ENCODE assay signal across 7 cellular contexts in genomic region chr10:97321032-97321806, GRCh38. TPM values are rescaled to one million over a fixed set of nuclear protein-coding genes. Genes with fewer than 3 reads are reported as not detected.
A peak's percentile ranks its signal among the peaks of the same experiment; 100 is the strongest.
DNase-seq lines count a peak whose midpoint lies in the region; ATAC-seq and TF ChIP-seq lines count a peak whose summit lies in the region.

No MANE protein-coding gene starts in this region.

- H3K4me1 ChIP-seq in KMS-11 (ENCODE audit: low read depth, poor library complexity, severe bottlenecking) = peaks cover 15% of the 10 kb centered on the region
- peaks cover 12 to 18% of the 10 kb centered on the region in 2 donors for H3K4me1 ChIP-seq in naive thymus-derived CD4-positive, alpha-beta T cell (ENCODE audit: control insufficient read depth in 2 of 2, insufficient read depth in 2 of 2, low read length in 2 of 2)

- H3K4me3 Mint-ChIP-seq in naive thymus-derived CD4-positive, alpha-beta T cell = peak overlapping the region; percentile 83 to 96 (median 92)

- peaks cover 20 to 44% (median 36%) of the 10 kb centered on the region in 7 donors for H3K4me1 Mint-ChIP-seq in naive thymus-derived CD4-positive, alpha-beta T cell

- no peaks in the 10 kb centered on the region for H4K20me1 ChIP-seq in KMS-11 (ENCODE audit: insufficient read depth)

- POLR2A ChIA-PET in naive thymus-derived CD4-positive, alpha-beta T cell (lab: Charles Lee) = interaction anchor here (0.6 to 4.9 kb wide), 4 partner anchors 12 to 736 kb away, joined by 4 to 52 read pairs (median 13); partner anchors contain the start of genes ARHGAP19 and FRAT2

- TF ChIP-seq CTCF in KMS-11 (conservative IDR thresholded peaks at IDR 0.05; ENCODE audit: low read depth, low read length) (no peak), epithelial cell of proximal tubule (conservative IDR thresholded peaks at IDR 0.05; ENCODE audit: low read depth, low read length) (no peak)

- H3K36me3 ChIP-seq in KMS-11 (ENCODE audit: insufficient read depth) = no peaks in the 10 kb centered on the region
- no peaks in the 10 kb centered on the region for H3K36me3 ChIP-seq in naive thymus-derived CD4-positive, alpha-beta T cell (ENCODE audit: control insufficient read depth in 2 of 3, insufficient read depth in 3 of 3, low read length in 3 of 3)

- intact Hi-C loops in naive thymus-derived CD4-positive, alpha-beta T cell (cut with micrococcal nuclease) = loop anchor here in 1 of 2 donors (2.0 kb wide), 1 partner anchor 42 kb away; no protein-coding TSS in a partner anchor

- peaks cover 0 to 17% (median 0%) of the 10 kb centered on the region in 5 donors for H3K27me3 Mint-ChIP-seq in naive thymus-derived CD4-positive, alpha-beta T cell

- H3K4me3 ChIP-seq in KMS-11 (IDR thresholded peaks at IDR 0.05; ENCODE audit: insufficient read depth, low read depth, low read length) = no peak overlapping the region
- peak overlapping the region; percentile 77 for H3K4me3 ChIP-seq in epithelial cell of proximal tubule (ENCODE audit: low read depth, low read length)
- H3K4me3 ChIP-seq in naive thymus-derived CD4-positive, alpha-beta T cell (ENCODE audit: low read length) = peak overlapping the region; percentile 72

- peaks cover 0 to 7% (median 0%) of the 10 kb centered on the region in 11 donors for H3K9me3 Mint-ChIP-seq in naive thymus-derived CD4-positive, alpha-beta T cell

- no peak for ATAC-seq in naive thymus-derived CD4-positive, alpha-beta T cell
- ATAC-seq in HG02885 (IDR thresholded peaks at IDR 0.05; ENCODE audit: poor library complexity, unreplicated experiment) (no peak), GM19397 (IDR thresholded peaks at IDR 0.05; ENCODE audit: unreplicated experiment) (no peak)

- peak overlapping the region; percentile 58; the same call in 1 of the 2 replicates for H3K9ac ChIP-seq in KMS-11

- peak overlapping the region; percentile 74 for H2AFZ ChIP-seq in KMS-11 (ENCODE audit: low read depth)

- H3K27ac Mint-ChIP-seq in naive thymus-derived CD4-positive, alpha-beta T cell = peak overlapping the region; percentile 42 to 97 (median 92)

- H3K27ac ChIP-seq in KMS-11 = no peak overlapping the region; the same call in 1 of the 2 replicates
- H3K27ac ChIP-seq in naive thymus-derived CD4-positive, alpha-beta T cell (ENCODE audit: low read depth, low read length) = peak overlapping the region; percentile 100

- CTCF ChIA-PET in naive thymus-derived CD4-positive, alpha-beta T cell (lab: Charles Lee) = interaction anchor here (1.1 to 1.4 kb wide), 2 partner anchors 10 to 29 kb away, joined by 3 to 4 read pairs; no protein-coding TSS in a partner anchor

- H3K4me2 ChIP-seq in KMS-11 = peak overlapping the region; percentile 99

- H3K79me2 ChIP-seq in KMS-11 (ENCODE audit: insufficient read depth, low read depth) = no peaks in the 10 kb centered on the region

- peaks cover 0 to 8% (median 0%) of the 10 kb centered on the region in 5 donors for H3K36me3 Mint-ChIP-seq in naive thymus-derived CD4-positive, alpha-beta T cell

- no peaks in the 10 kb centered on the region for H3K27me3 ChIP-seq in KMS-11 (ENCODE audit: insufficient read depth, low read depth)
- no peaks in the 10 kb centered on the region for H3K27me3 ChIP-seq in naive thymus-derived CD4-positive, alpha-beta T cell (ENCODE audit: control insufficient read depth in 2 of 2, insufficient read depth in 2 of 2, low read length in 2 of 2)

- peak; percentile 66 for DNase-seq in SKM-1 treated with dmso at 0.1 percent for 144 hours (lab: John Stamatoyannopoulos, UW; ENCODE audit: unreplicated experiment)
- no peak for DNase-seq in epithelial cell of proximal tubule (ENCODE audit: low read depth)
- peak in 1 of 9 donors; percentile 24 for DNase-seq in naive thymus-derived CD4-positive, alpha-beta T cell
- DNase-seq in activated effector memory CD4-positive, alpha-beta T cell treated with Interleukin-2 at 50 U/mL for 16 hours = no peak

- H3K9me3 ChIP-seq in naive thymus-derived CD4-positive, alpha-beta T cell (ENCODE audit: control insufficient read depth in 2 of 3, low read length in 3 of 3) = no peaks in the 10 kb centered on the region

RNA-seq across cellular contexts. Expression of gene FRAT1, which starts 2.1 kb away (rescaled TPM):
- total RNA-seq in epithelial cell of proximal tubule = 1.1 and 1.2 TPM in 2 replicates
- 10 to 100 TPM in 4 of 5 experiments, 1 to 10 TPM in 1; 5.3 to 41.0 (median 21.8) TPM for total RNA-seq in naive thymus-derived CD4-positive, alpha-beta T cell
- polyA plus RNA-seq in naive thymus-derived CD4-positive, alpha-beta T cell = 10 to 100 TPM in 1 of 2 donors, 1 to 10 TPM in 1; 4.4 to 12.1 TPM

RNA-seq across cellular contexts. Expression of gene FRAT2, which starts 13.3 kb away (rescaled TPM):
- 6.3 and 11.4 TPM in 2 replicates for total RNA-seq in epithelial cell of proximal tubule
- 10 to 100 TPM in 4 of 5 experiments, 1 to 10 TPM in 1; 9.3 to 39.7 (median 29.8) TPM for total RNA-seq in naive thymus-derived CD4-positive, alpha-beta T cell
- polyA plus RNA-seq in naive thymus-derived CD4-positive, alpha-beta T cell = 10 to 100 TPM in 1 of 2 donors, 1 to 10 TPM in 1; 9.3 to 16.9 TPM

RNA-seq across cellular contexts. Expression of gene ARHGAP19, which starts 28.8 kb away (rescaled TPM):
- total RNA-seq in epithelial cell of proximal tubule = 8.8 and 14.9 TPM in 2 replicates
- 10 to 100 TPM; 12.8 to 40.1 (median 16.1) TPM for total RNA-seq in naive thymus-derived CD4-positive, alpha-beta T cell
- polyA plus RNA-seq in naive thymus-derived CD4-positive, alpha-beta T cell = 1 to 10 TPM; 5.7 to 6.5 TPM
